23 cellular contexts compared by ENCODE assay signal in the genomic region with DNA sequence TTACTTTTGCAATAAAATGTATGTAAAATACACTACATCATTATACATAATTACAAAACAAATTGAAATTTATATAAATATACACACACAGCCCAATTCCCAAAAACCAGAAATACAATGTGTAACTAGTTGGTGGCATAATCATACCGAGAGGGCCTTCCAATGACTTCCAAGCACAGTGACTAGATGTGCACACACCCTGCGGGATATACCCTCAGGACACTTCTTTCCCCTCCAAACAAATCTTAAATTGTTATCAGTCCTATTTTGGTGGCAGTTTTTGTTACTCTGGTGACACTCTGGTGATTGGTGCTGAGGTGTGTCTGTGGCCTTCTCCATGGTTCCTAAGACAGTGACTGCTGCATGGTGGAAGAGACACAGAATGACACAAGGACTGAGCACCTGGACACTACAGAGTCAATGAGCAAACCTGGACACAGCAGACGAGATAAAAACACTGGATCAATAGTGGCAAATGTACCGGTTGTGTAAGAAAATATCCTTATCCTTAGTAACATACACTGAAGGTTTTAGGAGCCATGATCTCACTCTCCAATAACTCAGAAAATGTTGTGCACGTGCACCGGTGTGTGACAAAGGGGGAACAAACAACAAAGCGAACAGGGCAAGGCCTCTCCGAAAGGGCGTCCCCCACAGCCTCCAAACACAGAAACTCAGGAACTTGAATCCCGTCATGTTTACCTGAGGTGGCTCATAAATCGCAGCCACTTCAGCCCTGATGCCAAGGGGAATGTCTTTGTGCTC. TPM values are rescaled to one million over a fixed set of nuclear protein-coding genes. Genes with fewer than 3 reads are reported as not detected.
DNase-seq lines count a peak whose midpoint lies in the region; ATAC-seq, FAIRE-seq and TF ChIP-seq lines count a peak whose summit lies in the region.
"Had no signal": no experiment of that assay in that cellular context is flagged by ENCODE, and none has a peak within 500 bp of the region (broad histone marks: within the 10 kb centered on the region; RNA-seq: fewer than 3 reads in every experiment).

No MANE protein-coding gene starts in this region.

- RAD21 ChIA-PET in GM12878 (lab: Charles Lee; ENCODE audit: unreplicated experiment): interaction anchor here (0.8 kb wide), 1 partner anchor 351 kb away, joined by 3 read pairs; no protein-coding TSS in a partner anchor

- no peak for DNase-seq in activated CD4-positive, alpha-beta T cell treated with anti-CD3 and anti-CD28 coated beads for 36 hours
- no peak for DNase-seq in activated CD4-positive, alpha-beta T cell treated with anti-CD3 and anti-CD28 coated beads, Interleukin-2, amount 50 U/mL, for 48 hours
- DNase-seq in Caki2 (ENCODE audit: low read depth) (peak; percentile 47), GM12878 (ENCODE audit: low read depth, low spot score) (no peak), osteocyte (ENCODE audit: extremely low spot score, unreplicated experiment) (no peak), BE2C (no peak), NCI-H2171 (lab: John Stamatoyannopoulos, UW) (no peak)
- DNase-seq: C1 segment of cervical spinal cord; CD8-positive, alpha-beta T cell; GOT3; NCI-H1105; NCI-H146; NCI-H2029; NCI-H345; NCI-H524 treated with DMSO at 0.1 percent for 48 hours; NCI-H82; Peyer's patch had no signal

- H3K9ac ChIP-seq in GM12878 (ENCODE audit: control insufficient read depth, insufficient read depth, low read length): no peak overlapping the region

- TSS peak; percentile 13 for BruUV-seq in GM12878 (replicated peaks; lab: Mats Ljungman, UMichigan)

- H3K36me3 Mint-ChIP-seq in activated CD4-positive, alpha-beta T cell treated with anti-CD3 and anti-CD28 coated beads for 36 hours (ENCODE audit: low read depth): peaks cover 28% of the 10 kb centered on the region
- H3K36me3 Mint-ChIP-seq in osteocyte (ENCODE audit: unreplicated experiment): peaks cover 24% of the 10 kb centered on the region

- no peak for FAIRE-seq in GM12878 (lab: Jason Lieb, UNC)
- FAIRE-seq: G401.6, GM18507, HTR-8/SVneo had no signal

- peaks cover 2% of the 10 kb centered on the region for H3K4me1 Mint-ChIP-seq in activated CD4-positive, alpha-beta T cell treated with anti-CD3 and anti-CD28 coated beads for 36 hours
- peaks cover 22% of the 10 kb centered on the region for H3K4me1 Mint-ChIP-seq in osteocyte (ENCODE audit: unreplicated experiment)

- no peaks in the 10 kb centered on the region for H3K9me3 Mint-ChIP-seq in activated CD4-positive, alpha-beta T cell treated with anti-CD3 and anti-CD28 coated beads for 36 hours (ENCODE audit: low read depth)
- H3K9me3 Mint-ChIP-seq in osteocyte (ENCODE audit: unreplicated experiment): no peaks in the 10 kb centered on the region
- H3K9me3 Mint-ChIP-seq: CD8-positive, alpha-beta T cell had no signal

- H3K27ac Mint-ChIP-seq in activated CD4-positive, alpha-beta T cell treated with anti-CD3 and anti-CD28 coated beads for 36 hours: peak overlapping the region; percentile 23
- peak overlapping the region; percentile 57 for H3K27ac Mint-ChIP-seq in osteocyte (ENCODE audit: unreplicated experiment)
- H3K27ac Mint-ChIP-seq: CD8-positive, alpha-beta T cell had no signal

- TF ChIP-seq POLR2A in GM12878 (IDR thresholded peaks at IDR 0.05; ENCODE audit: low read depth, low read length): no peak

- TF ChIP-seq EP300 in GM12878 (IDR thresholded peaks at IDR 0.05; ENCODE audit: borderline replicate concordance in 1 of 2, control insufficient read depth in 1 of 2, low read depth in 2 of 2, low read length in 2 of 2): no peak

- no peaks in the 10 kb centered on the region; the same call in 1 of the 2 replicates for H3K79me2 ChIP-seq in GM12878 (ENCODE audit: control insufficient read depth, insufficient read depth, low read length)

- POLR2A ChIA-PET in activated CD4-positive, alpha-beta T cell treated with anti-CD3 and anti-CD28 coated beads for 36 hours (lab: Charles Lee): no interaction called here
- POLR2A ChIA-PET in GM12878 (lab: Charles Lee): interaction anchor here (0.6 kb wide), 1 partner anchor 8 kb away, joined by 3 read pairs; no protein-coding TSS in a partner anchor

- peaks cover under 1% of the 10 kb centered on the region; the same call in 1 of the 2 replicates for H3K4me1 ChIP-seq in GM12878 (ENCODE audit: control insufficient read depth, insufficient read depth, low read length)
- H3K4me1 ChIP-seq in BE2C: peaks cover 4% of the 10 kb centered on the region; the same call in 1 of the 2 replicates
- H3K4me1 ChIP-seq: Peyer's patch had no signal

- no peak overlapping the region for H2AFZ ChIP-seq in GM12878 (ENCODE audit: control insufficient read depth, low read depth, low read length)

- in situ Hi-C loops in Caki2 (cut with HindIII; ENCODE audit: low pct_unique_long_range_greater_than_20kb, low sequenced_read_pairs) (no loop called here), GM12878 (cut with MboI) (no loop called here)

- no peak for ATAC-seq in activated CD4-positive, alpha-beta T cell treated with anti-CD3 and anti-CD28 coated beads for 36 hours
- ATAC-seq in GM12878 (no peak), HG02610 (IDR thresholded peaks at IDR 0.05; ENCODE audit: unreplicated experiment) (no peak)
- ATAC-seq: CD8-positive, alpha-beta T cell; HCT116 had no signal

- CTCF ChIA-PET in activated CD4-positive, alpha-beta T cell treated with anti-CD3 and anti-CD28 coated beads for 36 hours (lab: Charles Lee): no interaction called here
- CTCF ChIA-PET in GM12878 (lab: Yijun Ruan, JAX): interaction anchor here (0.9 kb wide), 1 partner anchor 119 kb away, joined by 3 read pairs; no protein-coding TSS in a partner anchor

- H3K4me3 ChIP-seq in GM12878 (no peak overlapping the region), BE2C (ENCODE audit: low read depth, low read length) (no peak overlapping the region)
- H3K4me3 ChIP-seq: Peyer's patch had no signal

- H3K9me3 ChIP-seq in GM12878 (replicated peaks; ENCODE audit: control insufficient read depth, insufficient read depth, low read length) (no peaks in the 10 kb centered on the region), BE2C (no peaks in the 10 kb centered on the region)
- H3K9me3 ChIP-seq: Peyer's patch had no signal

- no peak overlapping the region for H3K4me3 Mint-ChIP-seq in activated CD4-positive, alpha-beta T cell treated with anti-CD3 and anti-CD28 coated beads for 36 hours
- no peak overlapping the region for H3K4me3 Mint-ChIP-seq in osteocyte (ENCODE audit: unreplicated experiment)
- H3K4me3 Mint-ChIP-seq: CD8-positive, alpha-beta T cell had no signal

- H3K36me3 ChIP-seq in GM12878 (ENCODE audit: control insufficient read depth in 2 of 2, insufficient read depth in 2 of 2, low read length in 1 of 2) (peaks cover 25 to 40% of the 10 kb centered on the region in 2 experiments), BE2C (peaks cover 60% of the 10 kb centered on the region)

- H4K20me1 ChIP-seq in GM12878 (ENCODE audit: control insufficient read depth, insufficient read depth): no peaks in the 10 kb centered on the region

- H3K4me2 ChIP-seq in GM12878 (ENCODE audit: control insufficient read depth, insufficient read depth): no peak overlapping the region

- intact Hi-C loops in activated CD4-positive, alpha-beta T cell treated with anti-CD3 and anti-CD28 coated beads for 36 hours (cut with DNase I, micrococcal nuclease): no loop called here
- intact Hi-C loops in GM12878 (cut with micrococcal nuclease; ENCODE audit: unreplicated experiment): loop anchor here (5.0 kb wide), 2 partner anchors 87 to 352 kb away; no protein-coding TSS in a partner anchor

- no peak for TF ChIP-seq RAD21 in GM12878 (IDR thresholded peaks at IDR 0.05; ENCODE audit: insufficient read depth, low read depth, low read length)

- SMC1A ChIA-PET in GM12878 (lab: Charles Lee; ENCODE audit: uncharacterized antibody, unreplicated experiment): no interaction called here

- 94% methylated on average over 11 of the region's 11 CpGs for WGBS in GM12878 (ENCODE audit: insufficient coverage, insufficient replicate concordance, low lambda C conversion rate, missing lambda C conversion rate)

- H3K27me3 ChIP-seq in GM12878 (replicated peaks in 1 of 2; ENCODE audit: control insufficient read depth in 2 of 2, insufficient read depth in 2 of 2, low read length in 1 of 2): no peaks in the 10 kb centered on the region
- H3K27me3 ChIP-seq in BE2C: no peaks in the 10 kb centered on the region
- H3K27me3 ChIP-seq: Peyer's patch had no signal

- TF ChIP-seq CTCF in GM12878 (IDR thresholded peaks at IDR 0.05 in 2 of 3, conservative IDR thresholded peaks at IDR 0.05 in 1 of 3; ENCODE audit: control insufficient read depth in 2 of 3, extremely low read depth in 1 of 3, insufficient read depth in 1 of 3, low read depth in 3 of 3, low read length in 3 of 3): no peak
- no peak for TF ChIP-seq CTCF in osteocyte (IDR thresholded peaks at IDR 0.05)
- no peak for TF ChIP-seq CTCF in BE2C (IDR thresholded peaks at IDR 0.05; ENCODE audit: low read depth, low read length)

- no peaks in the 10 kb centered on the region for H3K27me3 Mint-ChIP-seq in activated CD4-positive, alpha-beta T cell treated with anti-CD3 and anti-CD28 coated beads for 36 hours
- H3K27me3 Mint-ChIP-seq in osteocyte (ENCODE audit: unreplicated experiment): no peaks in the 10 kb centered on the region

- H3K27ac ChIP-seq in GM12878 (ENCODE audit: control insufficient read depth, insufficient read depth): no peak overlapping the region
- H3K27ac ChIP-seq: 22Rv1, Peyer's patch had no signal

RNA-seq across cellular contexts. Expression of a gene that starts 32.9 kb away (rescaled TPM):
- 10 to 100 TPM; 71.8 to 93.1 TPM for total RNA-seq in activated CD4-positive, alpha-beta T cell treated with anti-CD3 and anti-CD28 coated beads for 36 hours
- total RNA-seq in Caki2 (2014; rRNA removed; shearing (Covaris generic); ENCODE audit: low replicate concordance): 79.9 and 88.1 TPM in 2 replicates
- 94.1 and 117 TPM in 2 replicates for total RNA-seq in GM12878 (2013; cell fraction: nucleolus; rRNA removed)
- total RNA-seq in GM12878 (2014; rRNA removed) (50.6 and 54.9 TPM in 2 replicates), GM12878 (2014; rRNA removed; fragmentation: Illumina TruSeq; extraction: Trizol) (33.4 and 37.0 TPM in 2 replicates), GM12878 (2021) (83.7 and 87.9 TPM in 2 replicates), osteocyte (99.7 and 112 TPM in 2 replicates)
- 17.0 TPM for polyA plus RNA-seq in GM12878 (2011; ENCODE audit: low read depth)
- polyA plus RNA-seq in GM12878 (2011; rRNA removed) (35.8 and 62.1 TPM in 2 replicates), GM12878 (2014; fragmentation: Illumina TruSeq; extraction: Trizol) (44.2 and 48.8 TPM in 2 replicates), GM12878 (2014; fragmentation: Nextera tagmentation; extraction: Ambion mirVana) (1 to 10 TPM; 1.5 to 2.5 TPM), GM12878 (2014; rRNA removed) (58.9 and 73.4 TPM in 2 replicates), GM12878 (2016; fragmentation: Nextera tagmentation; extraction: Ambion mirVana) (10 to 100 TPM; 34.9 to 47.3 TPM)
- polyA plus RNA-seq in GM12878 (2011; cell fraction: cytosol; rRNA removed): 69.2 and 80.3 TPM in 2 replicates
- 74.9 and 90.1 TPM in 2 replicates for polyA plus RNA-seq in GM12878 (2011; cell fraction: nucleus; rRNA removed)
- 27.3 and 29.6 TPM in 2 replicates for polyA plus RNA-seq in GM12878 (2012)
- polyA minus RNA-seq in GM12878 (2011; rRNA and poly(A)+ RNA removed): 105 and 112 TPM in 2 replicates
- polyA minus RNA-seq in GM12878 (2011; cell fraction: cytosol; rRNA and poly(A)+ RNA removed): 40.8 and 55.3 TPM in 2 replicates
- polyA minus RNA-seq in GM12878 (2011; cell fraction: nucleus; rRNA and poly(A)+ RNA removed): 21.8 and 39.4 TPM in 2 replicates
- 94.9 TPM for polyA plus RNA-seq in BE2C (2012; ENCODE audit: insufficient read depth, insufficient read length, low read depth)

RNA-seq across cellular contexts. Expression of a gene that starts 33.0 kb away (rescaled TPM):
- total RNA-seq in activated CD4-positive, alpha-beta T cell treated with anti-CD3 and anti-CD28 coated beads for 36 hours: under 1 TPM; 0.34 to 0.35 TPM
- 9.6 and 18.9 TPM in 2 replicates for total RNA-seq in Caki2 (2014; rRNA removed; shearing (Covaris generic); ENCODE audit: low replicate concordance)
- 3.6 and 4.7 TPM in 2 replicates for total RNA-seq in GM12878 (2013; cell fraction: nucleolus; rRNA removed)
- total RNA-seq in GM12878 (2014; rRNA removed) (0.38 and 0.40 TPM in 2 replicates), GM12878 (2014; rRNA removed; fragmentation: Illumina TruSeq; extraction: Trizol) (0.13 and 0.18 TPM in 2 replicates), GM12878 (2021) (0.41 and 0.56 TPM in 2 replicates), osteocyte (1.1 and 1.6 TPM in 2 replicates)
- not detected for polyA plus RNA-seq in GM12878 (2011; ENCODE audit: low read depth)
- polyA plus RNA-seq in GM12878 (2011; rRNA removed) (0.53 and 0.58 TPM in 2 replicates), GM12878 (2014; fragmentation: Illumina TruSeq; extraction: Trizol) (0.16 and 0.36 TPM in 2 replicates), GM12878 (2014; fragmentation: Nextera tagmentation; extraction: Ambion mirVana) (under 1 TPM; 0.33 to 0.45 TPM), GM12878 (2014; rRNA removed) (0.61 and 0.72 TPM in 2 replicates), GM12878 (2016; fragmentation: Nextera tagmentation; extraction: Ambion mirVana) (under 1 TPM; 0.60 to 0.82 TPM)
- polyA plus RNA-seq in GM12878 (2011; cell fraction: cytosol; rRNA removed): 0.66 and 0.90 TPM in 2 replicates
- polyA plus RNA-seq in GM12878 (2011; cell fraction: nucleus; rRNA removed): 1.0 and 1.2 TPM in 2 replicates
- 0.39 and 0.49 TPM in 2 replicates for polyA plus RNA-seq in GM12878 (2012)
- 2.5 and 9.9 TPM in 2 replicates for polyA minus RNA-seq in GM12878 (2011; rRNA and poly(A)+ RNA removed)
- polyA minus RNA-seq in GM12878 (2011; cell fraction: cytosol; rRNA and poly(A)+ RNA removed): not detected in 2 replicates
- 0.60 and 1.1 TPM in 2 replicates for polyA minus RNA-seq in GM12878 (2011; cell fraction: nucleus; rRNA and poly(A)+ RNA removed)
- not detected for polyA plus RNA-seq in BE2C (2012; ENCODE audit: insufficient read depth, insufficient read length, low read depth)
- total RNA-seq: Peyer's patch had no signal

RNA-seq across cellular contexts. Expression of a gene that starts 51.9 kb away (rescaled TPM):
- 10 to 100 TPM; 30.4 to 39.3 TPM for total RNA-seq in activated CD4-positive, alpha-beta T cell treated with anti-CD3 and anti-CD28 coated beads for 36 hours
- total RNA-seq in Caki2 (2014; rRNA removed; shearing (Covaris generic); ENCODE audit: low replicate concordance): 40.5 and 41.5 TPM in 2 replicates
- total RNA-seq in GM12878 (2013; cell fraction: nucleolus; rRNA removed): 86.7 and 99.0 TPM in 2 replicates
- total RNA-seq in GM12878 (2014; rRNA removed) (25.1 and 25.8 TPM in 2 replicates), GM12878 (2014; rRNA removed; fragmentation: Illumina TruSeq; extraction: Trizol) (8.1 and 12.2 TPM in 2 replicates), GM12878 (2021) (39.6 and 46.2 TPM in 2 replicates), osteocyte (63.0 and 64.6 TPM in 2 replicates)
- 6.6 TPM for polyA plus RNA-seq in GM12878 (2011; ENCODE audit: low read depth)
- polyA plus RNA-seq in GM12878 (2011; rRNA removed) (3.4 and 8.1 TPM in 2 replicates), GM12878 (2014; fragmentation: Illumina TruSeq; extraction: Trizol) (1.4 and 5.2 TPM in 2 replicates), GM12878 (2014; fragmentation: Nextera tagmentation; extraction: Ambion mirVana) (under 1 TPM; 0.11 to 0.49 TPM), GM12878 (2014; rRNA removed) (34.4 and 39.8 TPM in 2 replicates), GM12878 (2016; fragmentation: Nextera tagmentation; extraction: Ambion mirVana) (10 to 100 TPM; 22.0 to 26.8 TPM)
- polyA plus RNA-seq in GM12878 (2011; cell fraction: cytosol; rRNA removed): 16.4 and 25.8 TPM in 2 replicates
- 52.4 and 74.0 TPM in 2 replicates for polyA plus RNA-seq in GM12878 (2011; cell fraction: nucleus; rRNA removed)
- 16.2 and 18.9 TPM in 2 replicates for polyA plus RNA-seq in GM12878 (2012)
- 8.9 and 32.2 TPM in 2 replicates for polyA minus RNA-seq in GM12878 (2011; rRNA and poly(A)+ RNA removed)
- 13.6 and 14.8 TPM in 2 replicates for polyA minus RNA-seq in GM12878 (2011; cell fraction: cytosol; rRNA and poly(A)+ RNA removed)
- 36.3 and 44.7 TPM in 2 replicates for polyA minus RNA-seq in GM12878 (2011; cell fraction: nucleus; rRNA and poly(A)+ RNA removed)
- polyA plus RNA-seq in BE2C (2012; ENCODE audit: insufficient read depth, insufficient read length, low read depth): 43.0 TPM

RNA-seq across cellular contexts. Expression of a gene that starts 52.3 kb away (rescaled TPM):
- 1 to 10 TPM; 1.4 to 2.5 TPM for total RNA-seq in activated CD4-positive, alpha-beta T cell treated with anti-CD3 and anti-CD28 coated beads for 36 hours
- total RNA-seq in Caki2 (2014; rRNA removed; shearing (Covaris generic); ENCODE audit: low replicate concordance): 1.4 TPM in 1 of 2 replicates, not detected in the other
- not detected in 2 replicates for total RNA-seq in GM12878 (2013; cell fraction: nucleolus; rRNA removed)
- total RNA-seq in GM12878 (2014; rRNA removed): 7.8 and 12.1 TPM in 2 replicates
- 1.5 and 3.5 TPM in 2 replicates for total RNA-seq in GM12878 (2014; rRNA removed; fragmentation: Illumina TruSeq; extraction: Trizol)
- total RNA-seq in GM12878 (2021): 6.0 and 8.3 TPM in 2 replicates
- polyA plus RNA-seq in GM12878 (2011; ENCODE audit: low read depth): 10.5 TPM
- 0.37 and 1.8 TPM in 2 replicates for polyA plus RNA-seq in GM12878 (2011; rRNA removed)
- polyA plus RNA-seq in GM12878 (2011; cell fraction: cytosol; rRNA removed): 1.0 and 1.3 TPM in 2 replicates
- polyA plus RNA-seq in GM12878 (2011; cell fraction: nucleus; rRNA removed): 0.87 and 0.88 TPM in 2 replicates
- 10.7 and 14.5 TPM in 2 replicates for polyA plus RNA-seq in GM12878 (2012)
- polyA plus RNA-seq in GM12878 (2014; fragmentation: Illumina TruSeq; extraction: Trizol): 7.0 and 8.0 TPM in 2 replicates
- polyA plus RNA-seq in GM12878 (2014; fragmentation: Nextera tagmentation; extraction: Ambion mirVana): under 1 TPM; 0.55 to 0.82 TPM
- 10.4 and 11.1 TPM in 2 replicates for polyA plus RNA-seq in GM12878 (2014; rRNA removed)
- polyA plus RNA-seq in GM12878 (2016; fragmentation: Nextera tagmentation; extraction: Ambion mirVana): 1 to 10 TPM; 3.3 to 5.0 TPM
- polyA minus RNA-seq in GM12878 (2011; rRNA and poly(A)+ RNA removed): 0.59 and 2.0 TPM in 2 replicates
- polyA minus RNA-seq in GM12878 (2011; cell fraction: cytosol; rRNA and poly(A)+ RNA removed): not detected in 2 replicates
- not detected in 2 replicates for polyA minus RNA-seq in GM12878 (2011; cell fraction: nucleus; rRNA and poly(A)+ RNA removed)
- total RNA-seq in osteocyte: 0.83 and 0.84 TPM in 2 replicates
- not detected for polyA plus RNA-seq in BE2C (2012; ENCODE audit: insufficient read depth, insufficient read length, low read depth)
- total RNA-seq: Peyer's patch had no signal
